Comparison of ENCODE assay signal across 20 cellular contexts in the genomic region with DNA sequence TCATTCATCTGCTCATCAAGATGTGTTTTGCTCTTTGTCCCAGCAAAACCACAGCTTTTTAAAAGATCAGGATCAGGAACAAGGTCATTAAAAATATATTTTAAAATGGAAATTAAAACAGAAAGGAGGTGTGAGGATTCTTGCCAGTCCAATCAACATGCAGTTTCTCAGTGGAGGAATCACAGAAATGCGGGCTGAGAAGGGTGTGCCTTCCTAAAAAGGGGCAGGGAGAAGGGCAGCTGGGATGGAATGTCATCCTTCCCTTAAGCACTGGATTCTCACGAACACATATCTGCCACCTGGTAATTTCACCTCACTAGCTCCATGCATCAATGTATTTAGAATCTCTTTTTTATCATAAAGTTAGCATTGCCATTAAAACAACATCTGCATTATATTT. TPM values are rescaled to one million over a fixed set of nuclear protein-coding genes. Genes with fewer than 3 reads are reported as not detected.
DNase-seq lines count a peak whose midpoint lies in the region; TF ChIP-seq lines count a peak whose summit lies in the region.
"Had no signal": no experiment of that assay in that cellular context is flagged by ENCODE, and none has a peak within 500 bp of the region (broad histone marks: within the 10 kb centered on the region; RNA-seq: fewer than 3 reads in every experiment).

No MANE protein-coding gene starts in this region.

- DNase-seq in EH (ENCODE audit: low read depth), result peak; percentile 40
- no peak for DNase-seq in chondrocyte (ENCODE audit: low spot score)
- peak; percentile 21 for DNase-seq in mesendoderm
- DNase-seq in tibial nerve (ENCODE audit: low spot score in 2 of 2), result no peak
- no peak for DNase-seq in HUDEP-2 (lab: John Stamatoyannopoulos, UW; ENCODE audit: unreplicated experiment in 76 of 76)
- no peak for DNase-seq in hepatic stellate cell (ENCODE audit: low spot score)
- no peak for DNase-seq in DMS53 (lab: John Stamatoyannopoulos, UW)
- DNase-seq: BE2C; CD4-positive, CD25-positive, alpha-beta regulatory T cell; H7; Kasumi-1; MG63; NCI-H1048; NCI-H146; NCI-H2029 treated with DMSO at 0.1 percent for 48 hours; NCI-H2171 treated with DMSO at 0.1 percent for 48 hours; PC-3; Right ventricle myocardium superior; SW 1271 had no signal

- no peak overlapping the region for H4K5ac ChIP-seq in mesendoderm (ENCODE audit: low read length)

- no peak for TF ChIP-seq CTCF in chondrocyte (IDR thresholded peaks at IDR 0.05)
- no peak for TF ChIP-seq CTCF in tibial nerve (IDR thresholded peaks at IDR 0.05)

- H3K18ac ChIP-seq in mesendoderm (ENCODE audit: low read length), result no peak overlapping the region

- H2BK5ac ChIP-seq in mesendoderm (ENCODE audit: low read length), result no peak overlapping the region

- no peak overlapping the region for H3K4ac ChIP-seq in mesendoderm (ENCODE audit: low read depth, low read length)

- no peaks in the 10 kb centered on the region for H3K27me3 ChIP-seq in mesendoderm (ENCODE audit: insufficient read depth, low read length, poor library complexity)
- H3K27me3 ChIP-seq in tibial nerve, result no peaks in the 10 kb centered on the region
- H3K27me3 ChIP-seq: BE2C, MG63 had no signal

- H3K4me1 Mint-ChIP-seq in chondrocyte (ENCODE audit: low read depth), result peaks cover 32% of the 10 kb centered on the region
- H3K4me1 Mint-ChIP-seq: CD4-positive, CD25-positive, alpha-beta regulatory T cell had no signal

- H2AK5ac ChIP-seq in mesendoderm (ENCODE audit: low read length), result no peak overlapping the region

- no peak overlapping the region for H3K4me3 Mint-ChIP-seq in chondrocyte (ENCODE audit: unreplicated experiment)
- H3K4me3 Mint-ChIP-seq: CD4-positive, CD25-positive, alpha-beta regulatory T cell had no signal

- no peak overlapping the region for H3K4me3 ChIP-seq in mesendoderm (ENCODE audit: low read length)
- no peak overlapping the region for H3K4me3 ChIP-seq in tibial nerve
- H3K4me3 ChIP-seq: GM12878, MG63 had no signal

- H3K9ac ChIP-seq in mesendoderm (ENCODE audit: low read length), result no peak overlapping the region

- no peaks in the 10 kb centered on the region for H3K79me2 ChIP-seq in mesendoderm (ENCODE audit: control insufficient read depth, insufficient read depth, low read length)

- H3K79me1 ChIP-seq in mesendoderm (ENCODE audit: low read length), result no peaks in the 10 kb centered on the region

- H3K27ac ChIP-seq in mesendoderm (ENCODE audit: low read depth, low read length), result no peak overlapping the region
- peak overlapping the region in 3 of 4 donors; percentile 5 to 34 (median 21) for H3K27ac ChIP-seq in tibial nerve

- H3K4me1 ChIP-seq in mesendoderm (ENCODE audit: control insufficient read depth, low read depth, low read length) (no peaks in the 10 kb centered on the region), tibial nerve (peaks cover 0 to 14% (median 3%) of the 10 kb centered on the region in 4 donors)

- TF ChIP-seq POLR2A in tibial nerve (IDR thresholded peaks at IDR 0.05), result no peak

- no peaks in the 10 kb centered on the region for H3K9me3 Mint-ChIP-seq in chondrocyte (ENCODE audit: low read depth)
- H3K9me3 Mint-ChIP-seq: CD4-positive, CD25-positive, alpha-beta regulatory T cell had no signal

- WGBS in mesendoderm (ENCODE audit: extremely low coverage, insufficient coverage, low lambda C conversion rate), result no CpG with 5 or more reads among the region's 2 CpGs
- WGBS in tibial nerve, 2 donors, result 60 to 63% methylated on average over 2 of the region's 2 CpGs

- no peak overlapping the region for H2BK15ac ChIP-seq in mesendoderm (replicated peaks; ENCODE audit: low read depth)

- no peak overlapping the region for H2BK120ac ChIP-seq in mesendoderm (ENCODE audit: low read depth, low read length)

- H3K27me3 Mint-ChIP-seq in chondrocyte (ENCODE audit: low read depth), result no peaks in the 10 kb centered on the region

- no peak for TF ChIP-seq EP300 in tibial nerve (IDR thresholded peaks at IDR 0.05)

- no peaks in the 10 kb centered on the region for H3K36me3 ChIP-seq in mesendoderm (ENCODE audit: control insufficient read depth, insufficient read depth, low read length)
- H3K36me3 ChIP-seq in tibial nerve, result no peaks in the 10 kb centered on the region
- H3K36me3 ChIP-seq: BE2C, MG63 had no signal

- H3K9me3 ChIP-seq in tibial nerve, result no peaks in the 10 kb centered on the region
- H3K9me3 ChIP-seq: BE2C, MG63 had no signal

- H4K8ac ChIP-seq in mesendoderm (ENCODE audit: low read depth, low read length), result no peak overlapping the region

- no peak overlapping the region for H3K56ac ChIP-seq in mesendoderm (ENCODE audit: low read length)

- peak overlapping the region; percentile 27 for H3K27ac Mint-ChIP-seq in chondrocyte (ENCODE audit: unreplicated experiment)
- H3K27ac Mint-ChIP-seq: CD4-positive, CD25-positive, alpha-beta regulatory T cell had no signal

- H3K23ac ChIP-seq in mesendoderm (ENCODE audit: low read length), result no peak overlapping the region

- H3K4me2 ChIP-seq in mesendoderm (ENCODE audit: low read length), result no peak overlapping the region

- no peaks in the 10 kb centered on the region for H3K36me3 Mint-ChIP-seq in chondrocyte (ENCODE audit: low read depth)
- H3K36me3 Mint-ChIP-seq: CD4-positive, CD25-positive, alpha-beta regulatory T cell had no signal

RNA-seq across cellular contexts. Expression of a gene that starts 21.4 kb away (rescaled TPM):
- total RNA-seq in chondrocyte (8.9 to 166 TPM (median 10.2 TPM) in 3 replicates), tibial nerve (100 to 1,000 TPM in 3 of 4 donors, 10 to 100 TPM in 1; 39.6 to 189 (median 139) TPM)
- polyA plus RNA-seq in mesendoderm (2013, experiment 1 of 2), result 0.17 TPM
- polyA plus RNA-seq in mesendoderm (2013, experiment 2 of 2), result 0.11 TPM
- total RNA-seq: CD4-positive, CD25-positive, alpha-beta regulatory T cell had no signal

Comparison
In these comparisons a context has a peak if more than half of its experiments do, and no peak if none do; other contexts are left out.
1. DNase-seq: peak in EH (single experiment) and mesendoderm (single experiment); none in chondrocyte (single experiment), tibial nerve (0 of 2), HUDEP-2 (0 of 76), hepatic stellate cell (single experiment) and DMS53 (single experiment).